Comparison of ENCODE assay signal across 20 cellular contexts in the genomic region with DNA sequence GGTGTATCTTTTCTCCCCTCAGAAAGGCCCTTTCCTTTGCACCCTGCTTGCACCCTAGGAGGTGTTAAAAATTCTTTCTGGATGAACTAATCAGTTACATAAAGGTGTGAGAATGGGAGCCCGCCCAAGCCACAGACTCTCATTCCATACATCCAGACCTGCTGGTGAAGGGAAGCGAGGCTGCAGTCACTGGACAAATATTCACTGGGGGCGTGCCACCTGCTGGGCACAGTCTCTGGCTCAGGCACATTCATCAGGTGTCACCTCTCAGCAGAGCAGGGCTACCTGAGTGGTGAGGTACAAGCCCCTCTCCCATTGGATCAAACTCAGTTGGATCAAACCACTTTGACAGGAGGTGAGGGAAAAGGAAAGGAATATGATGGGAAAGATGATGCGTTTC. TPM values are rescaled to one million over a fixed set of nuclear protein-coding genes. Genes with fewer than 3 reads are reported as not detected.
A peak's percentile ranks its signal among the peaks of the same experiment; 100 is the strongest.
DNase-seq lines count a peak whose midpoint lies in the region; ATAC-seq and TF ChIP-seq lines count a peak whose summit lies in the region.
"Had no signal": no experiment of that assay in that cellular context is flagged by ENCODE, and none has a peak within 500 bp of the region (broad histone marks: within the 10 kb centered on the region; RNA-seq: fewer than 3 reads in every experiment).

No MANE protein-coding gene starts in this region.

- no peak overlapping the region for H3K18ac ChIP-seq in mesendoderm (ENCODE audit: low read length)

- no peak for TF ChIP-seq CTCF in endodermal cell (conservative IDR thresholded peaks at IDR 0.05)
- no peak for TF ChIP-seq CTCF in psoas muscle (IDR thresholded peaks at IDR 0.05)

- no peak overlapping the region for H4K8ac ChIP-seq in mesendoderm (ENCODE audit: low read depth, low read length)

- H4K5ac ChIP-seq in mesendoderm (ENCODE audit: low read length), result no peak overlapping the region

- WGBS in endodermal cell (ENCODE audit: insufficient coverage in 1 of 2, insufficient read length in 1 of 2), 2 experiments, result 83 to 90% methylated on average over 3 to 4 of the region's 4 CpGs
- no CpG with 5 or more reads among the region's 4 CpGs for WGBS in mesendoderm (ENCODE audit: extremely low coverage, insufficient coverage, low lambda C conversion rate)
- 92 to 97% (median 94%) methylated on average over 4 of the region's 4 CpGs for WGBS in psoas muscle, 3 donors

- H3K27me3 ChIP-seq in endodermal cell (ENCODE audit: control insufficient read depth, insufficient read depth, low read length, poor library complexity, severe bottlenecking) (no peaks in the 10 kb centered on the region), mesendoderm (ENCODE audit: insufficient read depth, low read length, poor library complexity) (no peaks in the 10 kb centered on the region), psoas muscle (ENCODE audit: insufficient read depth in 3 of 3, low read length in 2 of 3) (no peaks in the 10 kb centered on the region)
- H3K27me3 ChIP-seq: BLaER1 had no signal

- no peak overlapping the region for H2BK120ac ChIP-seq in mesendoderm (ENCODE audit: low read depth, low read length)

- no peaks in the 10 kb centered on the region for H3K9me3 Mint-ChIP-seq in endodermal cell
- H3K9me3 Mint-ChIP-seq: CD4-positive, alpha-beta memory T cell had no signal

- no peak overlapping the region for H3K4me2 ChIP-seq in mesendoderm (ENCODE audit: low read length)
- H3K4me2 ChIP-seq: BLaER1 had no signal

- no peak for ATAC-seq in left ventricle myocardium superior
- ATAC-seq in GM21723 (IDR thresholded peaks at IDR 0.05; ENCODE audit: unreplicated experiment), result no peak
- no peak for ATAC-seq in psoas muscle
- ATAC-seq: GM12878 had no signal

- H3K79me2 ChIP-seq in mesendoderm (ENCODE audit: control insufficient read depth, insufficient read depth, low read length), result no peaks in the 10 kb centered on the region

- H3K36me3 Mint-ChIP-seq in endodermal cell (ENCODE audit: low read depth), result no peaks in the 10 kb centered on the region
- H3K36me3 Mint-ChIP-seq: CD14-positive monocyte; CD4-positive, alpha-beta memory T cell had no signal

- no peak overlapping the region for H3K4me3 Mint-ChIP-seq in endodermal cell
- H3K4me3 Mint-ChIP-seq: CD14-positive monocyte; CD4-positive, alpha-beta memory T cell had no signal

- no peaks in the 10 kb centered on the region for H3K36me3 ChIP-seq in endodermal cell (ENCODE audit: control insufficient read depth, insufficient read depth, low read length)
- no peaks in the 10 kb centered on the region for H3K36me3 ChIP-seq in mesendoderm (ENCODE audit: control insufficient read depth, insufficient read depth, low read length)
- no peaks in the 10 kb centered on the region for H3K36me3 ChIP-seq in psoas muscle (ENCODE audit: insufficient read depth in 1 of 2, low read depth in 1 of 2)
- H3K36me3 ChIP-seq: BLaER1, HAP-1 had no signal

- H3K27ac Mint-ChIP-seq in endodermal cell, result no peak overlapping the region
- H3K27ac Mint-ChIP-seq: CD14-positive monocyte; CD4-positive, alpha-beta memory T cell had no signal

- intact Hi-C loops in left ventricle myocardium superior (cut with micrococcal nuclease) (no loop called here), psoas muscle (cut with DNase I) (no loop called here)

- no peak overlapping the region for H3K56ac ChIP-seq in mesendoderm (ENCODE audit: low read length)

- no peaks in the 10 kb centered on the region for H3K79me1 ChIP-seq in mesendoderm (ENCODE audit: low read length)

- H3K4ac ChIP-seq in mesendoderm (ENCODE audit: low read depth, low read length), result no peak overlapping the region

- H3K9ac ChIP-seq in endodermal cell (ENCODE audit: extremely low read depth, low read length, poor library complexity, severe bottlenecking) (no peak overlapping the region), mesendoderm (ENCODE audit: low read length) (no peak overlapping the region)
- H3K9ac ChIP-seq: BLaER1 had no signal

- H2AK5ac ChIP-seq in mesendoderm (ENCODE audit: low read length), result no peak overlapping the region

- H3K4me3 ChIP-seq in endodermal cell (ENCODE audit: low read length) (no peak overlapping the region), mesendoderm (ENCODE audit: low read length) (no peak overlapping the region), psoas muscle (no peak overlapping the region)
- H3K4me3 ChIP-seq: BLaER1, GM12878, HAP-1 had no signal

- no peak overlapping the region for H2BK5ac ChIP-seq in mesendoderm (ENCODE audit: low read length)

- H3K4me1 Mint-ChIP-seq in endodermal cell, result no peaks in the 10 kb centered on the region
- H3K4me1 Mint-ChIP-seq: CD14-positive monocyte; CD4-positive, alpha-beta memory T cell had no signal

- H3K27ac ChIP-seq in endodermal cell (ENCODE audit: low read depth, low read length) (no peak overlapping the region), mesendoderm (ENCODE audit: low read depth, low read length) (no peak overlapping the region), psoas muscle (no peak overlapping the region)
- H3K27ac ChIP-seq: BLaER1, HL-60 had no signal

- DNase-seq in COLO668 (lab: John Stamatoyannopoulos, UW; ENCODE audit: unreplicated experiment) (peak; percentile 2), HT-29 (ENCODE audit: low spot score) (peak; percentile 11), endodermal cell (peak; percentile 66), mesendoderm (peak; percentile 80), left ventricle myocardium superior (no peak), psoas muscle (no peak)
- no peak for DNase-seq in activated CD4-positive, alpha-beta T cell treated with anti-CD3 and anti-CD28 coated beads for 4 hours
- DNase-seq: 8988T; Calu3; CD4-positive, alpha-beta memory T cell; DMS79 treated with DMSO at 0.1 percent for 48 hours; EL; IMR-90 had no signal

- no peak overlapping the region for H3K23ac ChIP-seq in mesendoderm (ENCODE audit: low read length)

- no peak overlapping the region for H2BK15ac ChIP-seq in mesendoderm (replicated peaks; ENCODE audit: low read depth)

- peaks cover 7% of the 10 kb centered on the region for H3K27me3 Mint-ChIP-seq in endodermal cell (ENCODE audit: insufficient read depth)

- H3K4me1 ChIP-seq in endodermal cell (ENCODE audit: control insufficient read depth, insufficient read depth, low read length), result no peaks in the 10 kb centered on the region
- H3K4me1 ChIP-seq in mesendoderm (ENCODE audit: control insufficient read depth, low read depth, low read length), result peaks cover 2% of the 10 kb centered on the region
- no peaks in the 10 kb centered on the region for H3K4me1 ChIP-seq in psoas muscle
- H3K4me1 ChIP-seq: BLaER1, HAP-1 had no signal

- H3K9me3 ChIP-seq in endodermal cell (ENCODE audit: control insufficient read depth, low read length) (no peaks in the 10 kb centered on the region), psoas muscle (no peaks in the 10 kb centered on the region)
- H3K9me3 ChIP-seq: BLaER1, HAP-1 had no signal

RNA-seq across cellular contexts. Expression of gene NTRK3, which starts 52.0 kb away (rescaled TPM):
- total RNA-seq in HT-29 (2014; rRNA removed; shearing (Covaris generic)), result not detected in 2 replicates
- under 1 TPM; 0.11 to 0.86 TPM for total RNA-seq in endodermal cell
- polyA plus RNA-seq in endodermal cell (2013, experiment 1 of 2), result 8.6 TPM
- 8.7 TPM for polyA plus RNA-seq in endodermal cell (2013, experiment 2 of 2)
- polyA plus RNA-seq in mesendoderm (2013, experiment 1 of 2), result 0.58 TPM
- 0.55 TPM for polyA plus RNA-seq in mesendoderm (2013, experiment 2 of 2)
- total RNA-seq in left ventricle myocardium superior, result 4.0 TPM
- total RNA-seq in psoas muscle, result 1 to 10 TPM in 1 of 4 donors, under 1 TPM in 3; 0.17 to 1.7 (median 0.57) TPM
- polyA plus RNA-seq in psoas muscle, result under 1 TPM; 0.31 to 0.61 (median 0.57) TPM
- total RNA-seq: A673, Calu3, GM12878 had no signal
- polyA plus RNA-seq: CD14-positive monocyte; CD4-positive, alpha-beta memory T cell; GM12878 had no signal

Comparison
In these comparisons a context has a peak if more than half of its experiments do, and no peak if none do; other contexts are left out.
1. DNase-seq: peak in COLO668 (single experiment), HT-29 (single experiment), endodermal cell (single experiment) and mesendoderm (single experiment); none in left ventricle myocardium superior (single experiment), activated CD4-positive, alpha-beta T cell treated with anti-CD3 and anti-CD28 coated beads for 4 hours (0 of 2) and psoas muscle (0 of 2).